ENCODE assay signal across 25 cellular contexts in genomic region chrX:12867746-12868145, GRCh38. TPM values are rescaled to one million over a fixed set of nuclear protein-coding genes. Genes with fewer than 3 reads are reported as not detected.
DNase-seq lines count a peak whose midpoint lies in the region; ATAC-seq and TF ChIP-seq lines count a peak whose summit lies in the region.
"Had no signal": no experiment of that assay in that cellular context is flagged by ENCODE, and none has a peak within 500 bp of the region (broad histone marks: within the 10 kb centered on the region; RNA-seq: fewer than 3 reads in every experiment).

No MANE protein-coding gene starts in this region.

- no peaks in the 10 kb centered on the region for H3K4me1 ChIP-seq in vagina
- H3K4me1 ChIP-seq: breast epithelium, transverse colon had no signal

- TF ChIP-seq CTCF in vagina (IDR thresholded peaks at IDR 0.05), result no peak

- H3K36me3 Mint-ChIP-seq in activated naive CD8-positive, alpha-beta T cell treated with anti-CD3 and anti-CD28 coated beads, Interleukin-2, amount 10 ng/mL, durations not matched to agents 7 days and 5 days, result no peaks in the 10 kb centered on the region
- H3K36me3 Mint-ChIP-seq in activated naive CD8-positive, alpha-beta T cell treated with anti-CD3 and anti-CD28 coated beads for 36 hours, result no peaks in the 10 kb centered on the region
- peaks cover under 1% of the 10 kb centered on the region for H3K36me3 Mint-ChIP-seq in dendritic cell treated with granulocyte-macrophage colony-stimulating factor and Interleukin-4, amounts not matched to agents 40 ng/mL and 50 ng/mL, for 4 days (ENCODE audit: low read depth)
- H3K36me3 Mint-ChIP-seq: natural killer cell had no signal

- H3K4me3 ChIP-seq in vagina, result no peak overlapping the region
- H3K4me3 ChIP-seq: breast epithelium, skin epidermis, transverse colon had no signal

- DNase-seq in activated naive CD8-positive, alpha-beta T cell treated with anti-CD3 and anti-CD28 coated beads, Interleukin-2, amount 10 ng/mL, durations not matched to agents 7 days and 5 days, result no peak
- no peak for DNase-seq in activated naive CD8-positive, alpha-beta T cell treated with anti-CD3 and anti-CD28 coated beads for 36 hours
- DNase-seq in vagina (ENCODE audit: extremely low spot score in 2 of 2) (no peak), DMS114 treated with DMSO at 0.1 percent for 48 hours (lab: John Stamatoyannopoulos, UW; ENCODE audit: unreplicated experiment) (no peak), AG08396 (ENCODE audit: low spot score) (no peak)
- DNase-seq in activated naive CD4-positive, alpha-beta T cell treated with Interleukin-2 at 50 U/mL for 16 hours, result no peak
- DNase-seq: ACHN; activated CD8-positive, alpha-beta T cell treated with anti-CD3 and anti-CD28 coated beads for 36 hours; activated T-cell treated with anti-CD3 and anti-CD28 coated beads, Interleukin-2, amount 50 U/mL, for 48 hours; immature natural killer cell; natural killer cell; NCI-H1436 treated with DMSO at 0.1 percent for 48 hours; NCI-H82; posterior cingulate gyrus; SW 1271; transverse colon had no signal

- peaks cover 9% of the 10 kb centered on the region for H3K4me1 Mint-ChIP-seq in activated naive CD8-positive, alpha-beta T cell treated with anti-CD3 and anti-CD28 coated beads, Interleukin-2, amount 10 ng/mL, durations not matched to agents 7 days and 5 days
- no peaks in the 10 kb centered on the region for H3K4me1 Mint-ChIP-seq in activated naive CD8-positive, alpha-beta T cell treated with anti-CD3 and anti-CD28 coated beads for 36 hours
- peaks cover 42% of the 10 kb centered on the region for H3K4me1 Mint-ChIP-seq in dendritic cell treated with granulocyte-macrophage colony-stimulating factor and Interleukin-4, amounts not matched to agents 40 ng/mL and 50 ng/mL, for 4 days (ENCODE audit: low read depth)
- H3K4me1 Mint-ChIP-seq: immature natural killer cell, natural killer cell had no signal

- no peak overlapping the region for H3K27ac ChIP-seq in vagina
- H3K27ac ChIP-seq: breast epithelium had no signal

- no peaks in the 10 kb centered on the region for H3K27me3 ChIP-seq in vagina
- H3K27me3 ChIP-seq: transverse colon had no signal

- no peaks in the 10 kb centered on the region for H3K9me3 ChIP-seq in vagina
- H3K9me3 ChIP-seq: transverse colon had no signal

- H3K4me3 Mint-ChIP-seq in activated naive CD8-positive, alpha-beta T cell treated with anti-CD3 and anti-CD28 coated beads, Interleukin-2, amount 10 ng/mL, durations not matched to agents 7 days and 5 days, result no peak overlapping the region
- H3K4me3 Mint-ChIP-seq in activated naive CD8-positive, alpha-beta T cell treated with anti-CD3 and anti-CD28 coated beads for 36 hours, result no peak overlapping the region
- H3K4me3 Mint-ChIP-seq in dendritic cell treated with granulocyte-macrophage colony-stimulating factor and Interleukin-4, amounts not matched to agents 40 ng/mL and 50 ng/mL, for 4 days, result peak overlapping the region; percentile 51
- H3K4me3 Mint-ChIP-seq: activated CD8-positive, alpha-beta T cell treated with anti-CD3 and anti-CD28 coated beads for 36 hours; immature natural killer cell; natural killer cell had no signal

- H3K9me3 Mint-ChIP-seq in activated naive CD8-positive, alpha-beta T cell treated with anti-CD3 and anti-CD28 coated beads, Interleukin-2, amount 10 ng/mL, durations not matched to agents 7 days and 5 days, result peaks cover 2% of the 10 kb centered on the region
- H3K9me3 Mint-ChIP-seq in activated naive CD8-positive, alpha-beta T cell treated with anti-CD3 and anti-CD28 coated beads for 36 hours, result peaks cover 2% of the 10 kb centered on the region
- H3K9me3 Mint-ChIP-seq in dendritic cell treated with granulocyte-macrophage colony-stimulating factor and Interleukin-4, amounts not matched to agents 40 ng/mL and 50 ng/mL, for 4 days, result peaks cover 5% of the 10 kb centered on the region
- H3K9me3 Mint-ChIP-seq: activated CD8-positive, alpha-beta T cell treated with anti-CD3 and anti-CD28 coated beads for 36 hours; natural killer cell had no signal

- no peak for TF ChIP-seq POLR2A in vagina (IDR thresholded peaks at IDR 0.05)

- H3K27ac Mint-ChIP-seq in activated naive CD8-positive, alpha-beta T cell treated with anti-CD3 and anti-CD28 coated beads, Interleukin-2, amount 10 ng/mL, durations not matched to agents 7 days and 5 days, result peak overlapping the region; percentile 67
- no peak overlapping the region for H3K27ac Mint-ChIP-seq in activated naive CD8-positive, alpha-beta T cell treated with anti-CD3 and anti-CD28 coated beads for 36 hours
- peak overlapping the region; percentile 65 for H3K27ac Mint-ChIP-seq in dendritic cell treated with granulocyte-macrophage colony-stimulating factor and Interleukin-4, amounts not matched to agents 40 ng/mL and 50 ng/mL, for 4 days
- H3K27ac Mint-ChIP-seq: activated CD8-positive, alpha-beta T cell treated with anti-CD3 and anti-CD28 coated beads for 36 hours; immature natural killer cell; natural killer cell had no signal

- no peaks in the 10 kb centered on the region for H3K36me3 ChIP-seq in vagina
- H3K36me3 ChIP-seq: breast epithelium, transverse colon had no signal

- POLR2A ChIA-PET in activated naive CD8-positive, alpha-beta T cell treated with anti-CD3 and anti-CD28 coated beads, Interleukin-2, amount 10 ng/mL, durations not matched to agents 7 days and 5 days (lab: Charles Lee), result no interaction called here

- intact Hi-C loops in dendritic cell treated with granulocyte-macrophage colony-stimulating factor and Interleukin-4, amounts not matched to agents 40 ng/mL and 50 ng/mL, for 4 days (cut with micrococcal nuclease), result no loop called here
- intact Hi-C loops in vagina (cut with DNase I), result no loop called here

- H3K27me3 Mint-ChIP-seq in activated naive CD8-positive, alpha-beta T cell treated with anti-CD3 and anti-CD28 coated beads, Interleukin-2, amount 10 ng/mL, durations not matched to agents 7 days and 5 days, result no peaks in the 10 kb centered on the region
- no peaks in the 10 kb centered on the region for H3K27me3 Mint-ChIP-seq in activated naive CD8-positive, alpha-beta T cell treated with anti-CD3 and anti-CD28 coated beads for 36 hours
- no peaks in the 10 kb centered on the region for H3K27me3 Mint-ChIP-seq in dendritic cell treated with granulocyte-macrophage colony-stimulating factor and Interleukin-4, amounts not matched to agents 40 ng/mL and 50 ng/mL, for 4 days
- H3K27me3 Mint-ChIP-seq: activated CD8-positive, alpha-beta T cell treated with anti-CD3 and anti-CD28 coated beads for 36 hours had no signal

- ATAC-seq in activated naive CD8-positive, alpha-beta T cell treated with anti-CD3 and anti-CD28 coated beads, Interleukin-2, amount 10 ng/mL, durations not matched to agents 7 days and 5 days (ENCODE audit: low read depth), result no peak
- peak; percentile 53 for ATAC-seq in HG03378 (IDR thresholded peaks at IDR 0.05; ENCODE audit: unreplicated experiment)
- ATAC-seq: activated CD8-positive, alpha-beta T cell treated with anti-CD3 and anti-CD28 coated beads for 36 hours; HCT116; natural killer cell had no signal

RNA-seq across cellular contexts. Expression of gene TLR7, which starts 0.9 kb away (rescaled TPM):
- total RNA-seq in activated naive CD8-positive, alpha-beta T cell treated with anti-CD3 and anti-CD28 coated beads, Interleukin-2, amount 10 ng/mL, durations not matched to agents 7 days and 5 days, result under 1 TPM; 0.31 to 0.33 TPM
- total RNA-seq in activated naive CD8-positive, alpha-beta T cell treated with anti-CD3 and anti-CD28 coated beads for 36 hours, result under 1 TPM; 0.21 to 0.28 TPM
- total RNA-seq in vagina, result not detected
- total RNA-seq: dermis microvascular lymphatic vessel endothelial cell, epithelial cell of proximal tubule, HT-29, lung microvascular endothelial cell had no signal

RNA-seq across cellular contexts. Expression of gene TLR8, which starts 38.7 kb away (rescaled TPM):
- total RNA-seq in activated naive CD8-positive, alpha-beta T cell treated with anti-CD3 and anti-CD28 coated beads, Interleukin-2, amount 10 ng/mL, durations not matched to agents 7 days and 5 days, result under 1 TPM; 0.11 to 0.17 TPM
- total RNA-seq in activated naive CD8-positive, alpha-beta T cell treated with anti-CD3 and anti-CD28 coated beads for 36 hours, result not detected
- 0.25 TPM for total RNA-seq in vagina
- total RNA-seq: activated CD8-positive, alpha-beta T cell treated with anti-CD3 and anti-CD28 coated beads for 36 hours; dermis microvascular lymphatic vessel endothelial cell; epithelial cell of proximal tubule; HT-29; lung microvascular endothelial cell had no signal
